ENCODE assay signal across 8 cellular contexts in the genomic region with DNA sequence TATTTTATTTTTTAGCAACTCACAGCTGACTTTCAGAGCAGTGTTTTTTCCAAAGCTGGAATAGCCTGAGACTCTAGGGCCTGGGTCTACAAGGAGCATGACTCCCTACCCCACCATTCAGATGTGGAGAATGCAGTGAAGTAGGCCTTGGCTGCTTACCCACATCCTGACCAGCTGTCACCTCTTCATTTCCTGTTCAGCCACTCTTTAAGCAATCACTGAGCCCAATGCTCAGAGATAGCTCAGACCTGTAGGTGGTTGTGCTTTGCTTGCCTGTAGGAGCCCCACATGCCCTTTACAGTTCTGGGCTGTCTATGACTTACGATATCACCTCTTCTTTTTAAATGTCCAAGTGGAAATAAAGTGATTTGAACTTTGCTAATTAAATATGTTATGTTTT.
DNase-seq lines count a peak whose midpoint lies in the region; ATAC-seq and TF ChIP-seq lines count a peak whose summit lies in the region.

No MANE protein-coding gene starts in this region.

- H3K9me3 ChIP-seq in RWPE2 (ENCODE audit: severe bottlenecking): no peaks in the 10 kb centered on the region
- no peaks in the 10 kb centered on the region for H3K9me3 ChIP-seq in psoas muscle

- H3K9me3 Mint-ChIP-seq in activated CD8-positive, alpha-beta memory T cell treated with anti-CD3 and anti-CD28 coated beads, Interleukin-2, amount 10 ng/mL, durations not matched to agents 7 days and 5 days (ENCODE audit: low read depth): peaks cover 3% of the 10 kb centered on the region
- H3K9me3 Mint-ChIP-seq in natural killer cell: no peaks in the 10 kb centered on the region

- DNase-seq in activated CD8-positive, alpha-beta memory T cell treated with anti-CD3 and anti-CD28 coated beads, Interleukin-2, amount 10 ng/mL, durations not matched to agents 7 days and 5 days: peak; percentile 82
- DNase-seq in activated CD8-positive, alpha-beta memory T cell treated with anti-CD3 and anti-CD28 coated beads for 24 hours: no peak
- DNase-seq in RWPE2 (ENCODE audit: low spot score) (no peak), natural killer cell (no peak), NCI-H526 (lab: John Stamatoyannopoulos, UW) (no peak), psoas muscle (no peak)

- intact Hi-C loops in natural killer cell (cut with micrococcal nuclease) (no loop called here), psoas muscle (cut with DNase I) (no loop called here)

- H3K27me3 Mint-ChIP-seq in activated CD8-positive, alpha-beta memory T cell treated with anti-CD3 and anti-CD28 coated beads, Interleukin-2, amount 10 ng/mL, durations not matched to agents 7 days and 5 days: no peaks in the 10 kb centered on the region
- no peaks in the 10 kb centered on the region for H3K27me3 Mint-ChIP-seq in natural killer cell (ENCODE audit: low read depth in 2 of 2)

- H3K27me3 ChIP-seq in RWPE2 (ENCODE audit: insufficient read depth, poor library complexity, severe bottlenecking): no peaks in the 10 kb centered on the region
- no peaks in the 10 kb centered on the region for H3K27me3 ChIP-seq in psoas muscle (ENCODE audit: insufficient read depth in 3 of 3, low read length in 2 of 3)

- no peaks in the 10 kb centered on the region for H3K36me3 ChIP-seq in RWPE2 (ENCODE audit: low read depth)
- no peaks in the 10 kb centered on the region for H3K36me3 ChIP-seq in psoas muscle (ENCODE audit: insufficient read depth in 1 of 2, low read depth in 1 of 2)

- H3K4me1 ChIP-seq in RWPE2 (ENCODE audit: insufficient read depth, poor library complexity, severe bottlenecking) (no peaks in the 10 kb centered on the region), psoas muscle (no peaks in the 10 kb centered on the region)

- peak; percentile 99 for ATAC-seq in activated CD8-positive, alpha-beta memory T cell treated with anti-CD3 and anti-CD28 coated beads, Interleukin-2, amount 10 ng/mL, durations not matched to agents 7 days and 5 days
- ATAC-seq in HG02840 (IDR thresholded peaks at IDR 0.05; ENCODE audit: low FRiP score, unreplicated experiment) (peak; percentile 65), RWPE2 (ENCODE audit: low read depth) (peak; percentile 35; the same call in 1 of the 3 replicates), natural killer cell (peak; percentile 90 to 99 (median 95)), HG03045 (IDR thresholded peaks at IDR 0.05; ENCODE audit: unreplicated experiment) (no peak), psoas muscle (no peak)

- WGBS in psoas muscle, 3 donors: 89 to 94% (median 93%) methylated on average over 1 of the region's 1 CpG

- CTCF ChIA-PET in activated CD8-positive, alpha-beta memory T cell treated with anti-CD3 and anti-CD28 coated beads, Interleukin-2, amount 10 ng/mL, durations not matched to agents 7 days and 5 days (lab: Charles Lee): interaction anchor here (1.0 kb wide), 2 partner anchors 9 to 1243 kb away, joined by 3 read pairs; a partner anchor contains a TSS

- peaks cover 26% of the 10 kb centered on the region for H3K4me1 Mint-ChIP-seq in activated CD8-positive, alpha-beta memory T cell treated with anti-CD3 and anti-CD28 coated beads, Interleukin-2, amount 10 ng/mL, durations not matched to agents 7 days and 5 days
- peaks cover 24 to 36% of the 10 kb centered on the region in 2 donors for H3K4me1 Mint-ChIP-seq in natural killer cell

- no peak overlapping the region for H3K4me3 Mint-ChIP-seq in activated CD8-positive, alpha-beta memory T cell treated with anti-CD3 and anti-CD28 coated beads, Interleukin-2, amount 10 ng/mL, durations not matched to agents 7 days and 5 days
- peak overlapping the region; percentile 64 for H3K4me3 Mint-ChIP-seq in natural killer cell

- no peak overlapping the region for H3K27ac ChIP-seq in RWPE2 (ENCODE audit: poor library complexity, severe bottlenecking)
- H3K27ac ChIP-seq in psoas muscle: no peak overlapping the region

- no peak for TF ChIP-seq CTCF in RWPE2 (IDR thresholded peaks at IDR 0.05; ENCODE audit: poor library complexity, severe bottlenecking)
- no peak for TF ChIP-seq CTCF in natural killer cell (IDR thresholded peaks at IDR 0.05)
- TF ChIP-seq CTCF in psoas muscle (IDR thresholded peaks at IDR 0.05): no peak

- H3K27ac Mint-ChIP-seq in activated CD8-positive, alpha-beta memory T cell treated with anti-CD3 and anti-CD28 coated beads, Interleukin-2, amount 10 ng/mL, durations not matched to agents 7 days and 5 days: peak overlapping the region; percentile 67
- peak overlapping the region; percentile 64 to 89 for H3K27ac Mint-ChIP-seq in natural killer cell

- no peak overlapping the region for H3K4me3 ChIP-seq in RWPE2 (ENCODE audit: severe bottlenecking)
- no peak overlapping the region for H3K4me3 ChIP-seq in psoas muscle

- no peaks in the 10 kb centered on the region for H3K36me3 Mint-ChIP-seq in activated CD8-positive, alpha-beta memory T cell treated with anti-CD3 and anti-CD28 coated beads, Interleukin-2, amount 10 ng/mL, durations not matched to agents 7 days and 5 days
- no peaks in the 10 kb centered on the region for H3K36me3 Mint-ChIP-seq in natural killer cell

Comparison
In these comparisons a context has a peak if more than half of its experiments do, and no peak if none do; other contexts are left out.
1. ATAC-seq: peak in activated CD8-positive, alpha-beta memory T cell treated with anti-CD3 and anti-CD28 coated beads, Interleukin-2, amount 10 ng/mL, durations not matched to agents 7 days and 5 days (single experiment), HG02840 (single experiment), RWPE2 (single experiment) and natural killer cell (3 of 3); none in HG03045 (single experiment) and psoas muscle (0 of 4).